ENCODE assay signal across 9 cellular contexts in genomic region chr12:570237-570925, GRCh38.
DNase-seq lines count a peak whose midpoint lies in the region; ATAC-seq and TF ChIP-seq lines count a peak whose summit lies in the region.
"Had no signal": no experiment of that assay in that cellular context is flagged by ENCODE, and none has a peak within 500 bp of the region (broad histone marks: within the 10 kb centered on the region; RNA-seq: fewer than 3 reads in every experiment).

No MANE protein-coding gene starts in this region.

- TF ChIP-seq CTCF in Caco-2 (IDR thresholded peaks at IDR 0.05; ENCODE audit: insufficient read depth in 1 of 2, low read depth in 1 of 2, low read length in 1 of 2, severe bottlenecking in 1 of 2, unreplicated experiment in 1 of 2) (no peak), colonic mucosa (IDR thresholded peaks at IDR 0.05) (no peak), thoracic aorta (IDR thresholded peaks at IDR 0.05) (no peak), GM10248 (IDR thresholded peaks at IDR 0.05; ENCODE audit: control extremely low read depth, extremely low read depth, low read depth, missing control alignments) (no peak)

- peaks cover 35% of the 10 kb centered on the region for H3K4me1 Mint-ChIP-seq in Caco-2 (ENCODE audit: low read depth, unreplicated experiment)

- H3K27ac Mint-ChIP-seq in Caco-2 (ENCODE audit: unreplicated experiment) = peak overlapping the region; percentile 81

- intact Hi-C loops in Caco-2 (cut with micrococcal nuclease; ENCODE audit: unreplicated experiment) = loop anchor here (2.0 to 10.0 kb wide), 2 partner anchors 420 to 524 kb away; partner anchors contain the start of gene ERC1
- intact Hi-C loops in colonic mucosa (cut with DNase I) = loop anchor here (2.0 kb wide), 1 partner anchor 180 kb away; no protein-coding TSS in a partner anchor

- H3K36me3 Mint-ChIP-seq in Caco-2 (ENCODE audit: insufficient read depth, unreplicated experiment) = peaks cover 27% of the 10 kb centered on the region
- H3K36me3 Mint-ChIP-seq: stimulated activated naive B cell treated with anti-CD40 and anti-IgM and Interleukin-4, amounts not matched to agents 10 μg/mL and 1 μg/mL and 100 μg/mL, for 72 hours had no signal

- H3K4me1 ChIP-seq in Caco-2 (peaks cover 36% of the 10 kb centered on the region), colonic mucosa (peaks cover 5% of the 10 kb centered on the region), thoracic aorta (ENCODE audit: control insufficient read depth in 1 of 2, low read depth in 2 of 2) (peaks cover 11 to 27% of the 10 kb centered on the region in 2 donors)

- no peaks in the 10 kb centered on the region for H3K36me3 ChIP-seq in Caco-2 (ENCODE audit: control insufficient read depth, insufficient read depth, low read length)
- no peaks in the 10 kb centered on the region for H3K36me3 ChIP-seq in colonic mucosa
- no peaks in the 10 kb centered on the region for H3K36me3 ChIP-seq in thoracic aorta

- peak overlapping the region; percentile 80 for H3K4me3 Mint-ChIP-seq in Caco-2 (ENCODE audit: unreplicated experiment)

- CTCF ChIA-PET in Caco-2 (lab: Charles Lee) (interaction anchor here (0.5 to 5.7 kb wide), 24 partner anchors 15 to 548 kb away, joined by 3 to 102 read pairs (median 4); partner anchors contain the start of genes CCDC77, RAD52 and WNK1), GM10248 (lab: Yijun Ruan, JAX) (interaction anchor here (0.7 to 6.3 kb wide), 29 partner anchors 9 to 1018 kb away, joined by 3 to 48 read pairs (median 3); partner anchors contain the start of genes RAD52 and WNK1)

- H3K27ac ChIP-seq in colonic mucosa (peak overlapping the region; percentile 95), thoracic aorta (peak overlapping the region; percentile 97 to 98)

- H3K4me3 ChIP-seq in Caco-2 (ENCODE audit: low read depth, low read length) (peak overlapping the region; percentile 80), colonic mucosa (peak overlapping the region; percentile 55), thoracic aorta (peak overlapping the region; percentile 86)

- no peaks in the 10 kb centered on the region for H3K27me3 Mint-ChIP-seq in Caco-2 (ENCODE audit: insufficient read depth, unreplicated experiment)

- POLR2A ChIA-PET in Caco-2 (lab: Charles Lee) = interaction anchor here (0.6 to 2.7 kb wide), 7 partner anchors 57 to 379 kb away, joined by 3 to 36 read pairs (median 11); partner anchors contain the start of genes RAD52 and WNK1
- POLR2A ChIA-PET in GM10248 (lab: Yijun Ruan, JAX) = interaction anchor here (0.9 kb wide), 1 partner anchor 115 kb away, joined by 3 read pairs; no protein-coding TSS in a partner anchor

- H3K9ac ChIP-seq in colonic mucosa (ENCODE audit: low read depth in 2 of 2, low read length in 2 of 2) = peak overlapping the region; percentile 77 to 96

- no peaks in the 10 kb centered on the region for H3K9me3 ChIP-seq in Caco-2
- no peaks in the 10 kb centered on the region for H3K9me3 ChIP-seq in colonic mucosa
- H3K9me3 ChIP-seq in thoracic aorta = no peaks in the 10 kb centered on the region

- DNase-seq in Caco-2 (peak; percentile 91 to 92), LoVo (ENCODE audit: low spot score) (peak; percentile 93), colonic mucosa (peak; percentile 84), left kidney (ENCODE audit: low read depth, low spot score) (peak; percentile 80), thoracic aorta (ENCODE audit: low spot score) (peak; percentile 54), T-helper 1 cell (no peak), GM10248 (ENCODE audit: extremely low spot score) (no peak), NCI-H510A (lab: John Stamatoyannopoulos, UW) (no peak)

- peak; percentile 39 for ATAC-seq in thoracic aorta (ENCODE audit: insufficient number of reproducible peaks, low FRiP score, low read depth)

- TSS peak; percentile 86 for BruUV-seq in Caco-2 (replicated peaks; lab: Mats Ljungman, UMichigan)

- no peaks in the 10 kb centered on the region for H3K9me3 Mint-ChIP-seq in Caco-2 (ENCODE audit: unreplicated experiment)
- H3K9me3 Mint-ChIP-seq: stimulated activated naive B cell treated with anti-CD40 and anti-IgM and Interleukin-4, amounts not matched to agents 10 μg/mL and 1 μg/mL and 100 μg/mL, for 72 hours had no signal

- no peaks in the 10 kb centered on the region for H3K27me3 ChIP-seq in Caco-2 (replicated peaks; ENCODE audit: control insufficient read depth, insufficient read depth, low read length)
- no peaks in the 10 kb centered on the region for H3K27me3 ChIP-seq in colonic mucosa
- no peaks in the 10 kb centered on the region for H3K27me3 ChIP-seq in thoracic aorta (replicated peaks; ENCODE audit: insufficient read depth)

Comparison
In these comparisons a context has a peak if more than half of its experiments do, and no peak if none do; other contexts are left out.
1. DNase-seq: peak in Caco-2 (2 of 2), LoVo (single experiment), colonic mucosa (single experiment), left kidney (single experiment) and thoracic aorta (single experiment); none in T-helper 1 cell (0 of 5), GM10248 (single experiment) and NCI-H510A (single experiment).
2. Peak in every context shown above with its lines, with median percentiles within 50 percentile points of each other: H3K4me3 ChIP-seq.